ENCODE assay signal across 25 cellular contexts in the genomic region with DNA sequence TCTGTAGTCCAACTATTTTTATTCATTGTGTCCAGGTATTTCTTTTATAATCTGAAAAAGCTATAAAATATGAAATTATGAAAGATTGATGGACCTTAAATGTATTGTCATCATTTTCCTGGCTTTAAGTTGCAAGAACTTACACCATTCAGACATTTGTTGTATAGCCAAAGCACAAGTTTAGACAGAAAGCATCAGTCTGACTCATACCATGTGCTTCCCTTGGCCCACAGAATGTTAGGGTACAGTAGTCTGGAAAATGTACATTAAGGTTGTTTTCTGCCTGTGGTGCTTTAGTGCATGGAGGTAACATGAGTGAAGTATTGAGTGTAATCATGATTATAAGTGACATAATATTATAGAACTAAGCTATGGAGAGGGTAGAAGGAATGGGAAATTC.
"Had no signal": no experiment of that assay in that cellular context is flagged by ENCODE, and none has a peak within 500 bp of the region (broad histone marks: within the 10 kb centered on the region; RNA-seq: fewer than 3 reads in every experiment).

No MANE protein-coding gene starts in this region.

- FAIRE-seq: kidney had no signal

- H3K4me3 Mint-ChIP-seq: mesothelial cell of epicardium; naive B cell; natural killer cell treated with Interleukin-12 subunit alpha and Interleukin-12 subunit beta and Interleukin-15 and Interleukin-18, amount 100 ng/mL, for 72 hours; stimulated activated naive B cell treated with anti-CD40 and anti-IgM and Interleukin-4, amounts not matched to agents 10 μg/mL and 1 μg/mL and 100 μg/mL, for 72 hours had no signal

- H3K4me2 ChIP-seq: smooth muscle cell had no signal

- H3K27me3 ChIP-seq: left lung, ovary, right atrium auricular region, right lobe of liver, testis, thyroid gland, transverse colon, upper lobe of left lung, vagina had no signal

- H3K4me3 ChIP-seq: left lung, lower lobe of right lung, ovary, right atrium auricular region, right lobe of liver, smooth muscle cell, stomach, testis, thyroid gland, transverse colon, upper lobe of left lung, vagina had no signal

- H3K27ac ChIP-seq: left lung, lower lobe of right lung, ovary, right atrium auricular region, right lobe of liver, stomach, testis, thyroid gland, transverse colon, upper lobe of left lung, vagina had no signal

- H3K27ac Mint-ChIP-seq: mesothelial cell of epicardium; naive B cell; natural killer cell treated with Interleukin-12 subunit alpha and Interleukin-12 subunit beta and Interleukin-15 and Interleukin-18, amount 100 ng/mL, for 72 hours; progenitor cell of endocrine pancreas; stimulated activated naive B cell treated with anti-CD40 and anti-IgM and Interleukin-4, amounts not matched to agents 10 μg/mL and 1 μg/mL and 100 μg/mL, for 72 hours had no signal

- DNase-seq: kidney; left colon; left lung; lower lobe of right lung; mesendoderm; naive B cell; ovary; right lobe of liver; stimulated activated CD4-positive, alpha-beta T cell treated with anti-CD3 and anti-CD28 coated beads, Interleukin-1b, Interleukin-23, amount 100 ng/mL, for 48 hours; stimulated activated CD4-positive, alpha-beta T cell treated with anti-CD3 and anti-CD28 coated beads, Interleukin-2, amount 100 ng/mL, for 48 hours; stimulated activated CD4-positive, alpha-beta T cell treated with anti-CD3 and anti-CD28 coated beads, Interleukin-4, amount 100 ng/mL, for 4 hours; stimulated activated CD8-positive, alpha-beta memory T cell treated with anti-CD3 and anti-CD28 coated beads, Interleukin-4, amount 100 ng/mL, for 48 hours; stimulated activated naive B cell treated with anti-CD40 and anti-IgM and Interleukin-4, amounts not matched to agents 10 μg/mL and 1 μg/mL and 100 μg/mL, for 72 hours; stimulated activated naive CD8-positive, alpha-beta T cell treated with anti-CD3 and anti-CD28 coated beads, Interleukin-15, Interleukin-2, amounts not matched to agents 100 U/mL and 50 U/mL, for 24 hours; stomach; testis; thyroid gland; transverse colon; upper lobe of left lung had no signal

- H3K36me3 ChIP-seq: left lung, lower lobe of right lung, ovary, right atrium auricular region, right lobe of liver, stomach, thyroid gland, transverse colon, upper lobe of left lung, vagina had no signal

- H3K36me3 Mint-ChIP-seq: mesothelial cell of epicardium; natural killer cell treated with Interleukin-12 subunit alpha and Interleukin-12 subunit beta and Interleukin-15 and Interleukin-18, amount 100 ng/mL, for 72 hours; stimulated activated naive B cell treated with anti-CD40 and anti-IgM and Interleukin-4, amounts not matched to agents 10 μg/mL and 1 μg/mL and 100 μg/mL, for 72 hours had no signal

- ATAC-seq: left colon; left lung; lower lobe of right lung; natural killer cell treated with Interleukin-12 subunit alpha and Interleukin-12 subunit beta and Interleukin-15 and Interleukin-18, amount 100 ng/mL, for 72 hours; right lobe of liver; stimulated activated naive B cell treated with anti-CD40 and anti-IgM and Interleukin-4, amounts not matched to agents 10 μg/mL and 1 μg/mL and 100 μg/mL, for 72 hours; stimulated activated naive CD8-positive, alpha-beta T cell treated with anti-CD3 and anti-CD28 coated beads, Interleukin-15, Interleukin-2, amounts not matched to agents 100 U/mL and 50 U/mL, for 24 hours had no signal

- H3K9me3 ChIP-seq: lower lobe of right lung, ovary, right lobe of liver, testis, thyroid gland, transverse colon, vagina had no signal

- H3K27me3 Mint-ChIP-seq: stimulated activated naive B cell treated with anti-CD40 and anti-IgM and Interleukin-4, amounts not matched to agents 10 μg/mL and 1 μg/mL and 100 μg/mL, for 72 hours had no signal

- H3K4me1 Mint-ChIP-seq: mesothelial cell of epicardium; naive B cell; stimulated activated naive B cell treated with anti-CD40 and anti-IgM and Interleukin-4, amounts not matched to agents 10 μg/mL and 1 μg/mL and 100 μg/mL, for 72 hours had no signal

- H3K4me1 ChIP-seq: left lung, lower lobe of right lung, right atrium auricular region, right lobe of liver, stomach, testis, thyroid gland, transverse colon, upper lobe of left lung, vagina had no signal
